In genomic region chr7:23136216-23136615, GRCh38 we compare ENCODE assay signal across 30 cellular contexts.
"Had no signal": no experiment of that assay in that cellular context is flagged by ENCODE, and none has a peak within 500 bp of the region (broad histone marks: within the 10 kb centered on the region; RNA-seq: fewer than 3 reads in every experiment).

No MANE protein-coding gene starts in this region.

- H3K27ac ChIP-seq: adrenal gland, ascending aorta, esophagus muscularis mucosa, gastrocnemius medialis, ovary, prostate gland, skin epidermis, uterus had no signal

- H3K27me3 Mint-ChIP-seq: activated B cell treated with CpG ODN at 0.5 μM for 24 hours; activated CD4-positive, alpha-beta T cell treated with anti-CD3 and anti-CD28 coated beads for 36 hours; activated naive CD8-positive, alpha-beta T cell; dendritic cell treated with granulocyte-macrophage colony-stimulating factor and Interleukin-4, amounts not matched to agents 40 ng/mL and 50 ng/mL, for 4 days; naive B cell; type B pancreatic cell had no signal

- H3K27ac Mint-ChIP-seq: activated B cell treated with CpG ODN at 0.5 μM for 24 hours; activated CD4-positive, alpha-beta T cell treated with anti-CD3 and anti-CD28 coated beads for 36 hours; activated naive CD8-positive, alpha-beta T cell; activated T-cell treated with anti-CD3 and anti-CD28 coated beads, Interleukin-2, amount 50 U/mL, for 72 hours; dendritic cell treated with granulocyte-macrophage colony-stimulating factor and Interleukin-4, amounts not matched to agents 40 ng/mL and 50 ng/mL, for 4 days; mesothelial cell of epicardium; nephron progenitor cell; type B pancreatic cell had no signal

- H3K4me3 Mint-ChIP-seq: activated B cell treated with CpG ODN at 0.5 μM for 24 hours; activated CD4-positive, alpha-beta T cell treated with anti-CD3 and anti-CD28 coated beads for 36 hours; activated naive CD8-positive, alpha-beta T cell; activated T-cell treated with anti-CD3 and anti-CD28 coated beads, Interleukin-2, amount 50 U/mL, for 72 hours; dendritic cell treated with granulocyte-macrophage colony-stimulating factor and Interleukin-4, amounts not matched to agents 40 ng/mL and 50 ng/mL, for 4 days; mesothelial cell of epicardium; naive B cell; nephron progenitor cell; type B pancreatic cell had no signal

- H3K4me1 Mint-ChIP-seq: activated B cell treated with CpG ODN at 0.5 μM for 24 hours; activated CD4-positive, alpha-beta T cell treated with anti-CD3 and anti-CD28 coated beads for 36 hours; mesothelial cell of epicardium; naive B cell; nephron progenitor cell had no signal

- H3K27me3 ChIP-seq: adrenal gland, ascending aorta, esophagus muscularis mucosa, gastrocnemius medialis, ovary, testis, uterus had no signal

- H3K9me3 ChIP-seq: adrenal gland, ascending aorta, esophagus muscularis mucosa, gastrocnemius medialis, ovary, prostate gland, testis, uterus had no signal

- H3K36me3 ChIP-seq: ovary, prostate gland, uterus had no signal

- H3K9me3 Mint-ChIP-seq: activated T-cell treated with anti-CD3 and anti-CD28 coated beads, Interleukin-2, amount 50 U/mL, for 72 hours; dendritic cell treated with granulocyte-macrophage colony-stimulating factor and Interleukin-4, amounts not matched to agents 40 ng/mL and 50 ng/mL, for 4 days had no signal

- H3K4me3 ChIP-seq: adrenal gland, ascending aorta, esophagus muscularis mucosa, gastrocnemius medialis, ovary, prostate gland, skin epidermis, testis, uterus had no signal

- DNase-seq: activated B cell treated with CpG ODN at 0.5 μM for 24 hours; activated CD4-positive, alpha-beta T cell treated with anti-CD3 and anti-CD28 coated beads for 36 hours; activated naive CD4-positive, alpha-beta T cell; activated T-cell treated with anti-CD3 and anti-CD28 coated beads for 4 hours; activated T-cell treated with anti-CD3 and anti-CD28 coated beads, Interleukin-2, amount 50 U/mL, for 72 hours; adrenal gland; central memory CD4-positive, alpha-beta T cell; effector CD4-positive, alpha-beta T cell; gastrocnemius medialis; glutamatergic neuron; kidney; left colon; naive B cell; nephron progenitor cell; ovary; retina; stimulated activated CD4-positive, alpha-beta T cell treated with anti-CD3 and anti-CD28 coated beads, Interleukin-12 subunit alpha, Interleukin-12 subunit beta, amount 100 ng/mL, for 4 hours; stimulated activated CD4-positive, alpha-beta T cell treated with anti-CD3 and anti-CD28 coated beads, Interleukin-4, amount 100 ng/mL, for 1 hour; stimulated activated naive CD8-positive, alpha-beta T cell treated with anti-CD3 and anti-CD28 coated beads, Interleukin-15, Interleukin-2, amounts not matched to agents 100 U/mL and 50 U/mL, for 24 hours; T-helper 2 cell; testis; uterus had no signal

- H3K4me1 ChIP-seq: adrenal gland, ascending aorta, gastrocnemius medialis, prostate gland, testis, uterus had no signal
